Comparison of ENCODE assay signal across 32 cellular contexts in genomic region chr4:162115323-162115722, GRCh38. TPM values are rescaled to one million over a fixed set of nuclear protein-coding genes. Genes with fewer than 3 reads are reported as not detected.
A peak's percentile ranks its signal among the peaks of the same experiment; 100 is the strongest.
DNase-seq lines count a peak whose midpoint lies in the region; ATAC-seq and TF ChIP-seq lines count a peak whose summit lies in the region.
"Had no signal": no experiment of that assay in that cellular context is flagged by ENCODE, and none has a peak within 500 bp of the region (broad histone marks: within the 10 kb centered on the region; RNA-seq: fewer than 3 reads in every experiment).

No MANE protein-coding gene starts in this region.

- no peaks in the 10 kb centered on the region for H3K9me3 Mint-ChIP-seq in H9
- H3K9me3 Mint-ChIP-seq: activated T-cell treated with anti-CD3 and anti-CD28 coated beads, Interleukin-2, amount 50 U/mL, for 4 hours; CD4-positive, alpha-beta T cell; dendritic cell treated with granulocyte-macrophage colony-stimulating factor and Interleukin-4, amounts not matched to agents 40 ng/mL and 50 ng/mL, for 4 days had no signal

- no peaks in the 10 kb centered on the region for H3K79me2 ChIP-seq in H9 (ENCODE audit: insufficient read depth, low read length)

- H3K27ac Mint-ChIP-seq in H9 = peak overlapping the region in 2 of 3 experiments; percentile 78 to 97; a peak in 4 of 7 replicates
- H3K27ac Mint-ChIP-seq: CD4-positive, alpha-beta T cell; dendritic cell treated with granulocyte-macrophage colony-stimulating factor and Interleukin-4, amounts not matched to agents 40 ng/mL and 50 ng/mL, for 4 days; HFFc6 had no signal

- H2BK5ac ChIP-seq in H9 (ENCODE audit: insufficient read length, low read length) = no peak overlapping the region

- H3K14ac ChIP-seq in H9 (ENCODE audit: insufficient read depth, low read length) = no peak overlapping the region

- no peaks in the 10 kb centered on the region for H3K27me3 Mint-ChIP-seq in H9 (ENCODE audit: low read depth)
- H3K27me3 Mint-ChIP-seq: CD4-positive, alpha-beta T cell; dendritic cell treated with granulocyte-macrophage colony-stimulating factor and Interleukin-4, amounts not matched to agents 40 ng/mL and 50 ng/mL, for 4 days had no signal

- H3K4me3 ChIP-seq in epithelial cell of proximal tubule (ENCODE audit: low read depth, low read length) = no peak overlapping the region
- H3K4me3 ChIP-seq: left ventricle myocardium inferior, sigmoid colon, SK-N-MC, tibial artery had no signal

- ATAC-seq in foreskin keratinocyte (no peak), GM18909 (IDR thresholded peaks at IDR 0.05; ENCODE audit: poor library complexity, unreplicated experiment) (no peak), GM19452 (IDR thresholded peaks at IDR 0.05; ENCODE audit: unreplicated experiment) (no peak)
- ATAC-seq: activated T-cell treated with anti-CD3 and anti-CD28 coated beads, Interleukin-2, amount 50 U/mL, for 4 hours; esophagus mucosa had no signal

- H3K27me3 ChIP-seq in H9 (ENCODE audit: insufficient read depth, low read length) (no peaks in the 10 kb centered on the region), foreskin keratinocyte (no peaks in the 10 kb centered on the region)
- H3K27me3 ChIP-seq: neutrophil, sigmoid colon, tibial artery had no signal

- H2BK120ac ChIP-seq in H9 (ENCODE audit: low read depth, low read length, poor library complexity, severe bottlenecking) = no peak overlapping the region

- no peak overlapping the region for H3K4me2 ChIP-seq in H9 (ENCODE audit: insufficient read depth, insufficient read length, low read length)

- WGBS in H9 (ENCODE audit: extremely low coverage, insufficient read length, low lambda C conversion rate) = no CpG with 5 or more reads among the region's 3 CpGs

- no peak overlapping the region for H4K5ac ChIP-seq in H9 (ENCODE audit: insufficient read length, low read depth, low read length)

- peaks cover 7% of the 10 kb centered on the region for H3K4me1 ChIP-seq in H9 (ENCODE audit: insufficient read depth, low read length)
- H3K4me1 ChIP-seq in foreskin keratinocyte = no peaks in the 10 kb centered on the region
- H3K4me1 ChIP-seq: left ventricle myocardium inferior, sigmoid colon, tibial artery had no signal

- no peaks in the 10 kb centered on the region for H3K9me3 ChIP-seq in H9 (ENCODE audit: control insufficient read depth, low read depth, low read length)
- H3K9me3 ChIP-seq: left ventricle myocardium inferior, neutrophil, sigmoid colon, tibial artery had no signal

- H4K91ac ChIP-seq in H9 (ENCODE audit: insufficient read length, low read depth, low read length) = no peak overlapping the region

- no peak overlapping the region for H4K8ac ChIP-seq in H9 (replicated peaks; ENCODE audit: insufficient read length, low read depth, low read length)

- H4K20me1 ChIP-seq in H9 (ENCODE audit: control insufficient read depth, insufficient read depth, insufficient read length) = no peaks in the 10 kb centered on the region

- H3K23ac ChIP-seq in H9 (ENCODE audit: insufficient read length, low read depth, low read length) = no peak overlapping the region

- no peaks in the 10 kb centered on the region for H3K79me1 ChIP-seq in H9 (ENCODE audit: insufficient read depth, low read depth, low read length, poor library complexity, severe bottlenecking)

- no peak overlapping the region for H2BK20ac ChIP-seq in H9 (ENCODE audit: low read depth, low read length, poor library complexity, severe bottlenecking)

- H3K56ac ChIP-seq in H9 (ENCODE audit: insufficient read length, low read depth, low read length) = no peak overlapping the region

- H2BK12ac ChIP-seq in H9 (ENCODE audit: insufficient read length, low read depth, low read length) = no peak overlapping the region

- H2AK5ac ChIP-seq in H9 (ENCODE audit: insufficient read length, low read length) = no peak overlapping the region

- H2BK15ac ChIP-seq in H9 (ENCODE audit: low read depth, low read length) = no peak overlapping the region

- DNase-seq in D341Med (ENCODE audit: low spot score) (peak; percentile 36), H9 (no peak), NCI-H82 (lab: John Stamatoyannopoulos, UW) (peak; percentile 91), epithelial cell of proximal tubule (ENCODE audit: low read depth) (peak; percentile 10), foreskin keratinocyte (no peak), DMS114 treated with DMSO at 0.1 percent for 48 hours (lab: John Stamatoyannopoulos, UW; ENCODE audit: unreplicated experiment) (no peak)
- DNase-seq: activated CD4-positive, alpha-beta T cell treated with anti-CD3 and anti-CD28 coated beads, Interleukin-2, amount 50 U/mL, for 1 hour; activated CD4-positive, CD25-positive, alpha-beta regulatory T cell; activated T-cell treated with anti-CD3 and anti-CD28 coated beads, Interleukin-2, amount 50 U/mL, for 4 hours; AML-193; CD4-positive, alpha-beta T cell; head of caudate nucleus; HFFc6; KBM-7; left ventricle myocardium inferior; MM.1S; NCI-H1105 treated with DMSO at 0.1 percent for 48 hours; NCI-H2029; sigmoid colon; stimulated activated CD4-positive, alpha-beta T cell treated with anti-CD3 and anti-CD28 coated beads, Interleukin-4, amount 100 ng/mL, for 24 hours; tibial artery had no signal

- no peak overlapping the region for H3K9ac ChIP-seq in H9 (ENCODE audit: extremely low read depth, insufficient read length, low read length)

- peaks cover 0 to 4% (median 0%) of the 10 kb centered on the region in 3 experiments; a peak in 1 of 7 replicates for H3K36me3 Mint-ChIP-seq in H9 (ENCODE audit: insufficient read depth in 1 of 3, low read depth in 3 of 3)

- no peaks in the 10 kb centered on the region for H3K23me2 ChIP-seq in H9 (ENCODE audit: insufficient read length, low read depth, low read length, poor library complexity, severe bottlenecking)

- H3K27ac ChIP-seq in H9 (ENCODE audit: insufficient read length, low read depth, low read length) (no peak overlapping the region), foreskin keratinocyte (no peak overlapping the region)
- H3K27ac ChIP-seq: left ventricle myocardium inferior, neutrophil, sigmoid colon, SK-N-MC, tibial artery had no signal

- TF ChIP-seq CTCF in H9 (conservative IDR thresholded peaks at IDR 0.05) (no peak), epithelial cell of proximal tubule (conservative IDR thresholded peaks at IDR 0.05; ENCODE audit: low read depth, low read length) (no peak), foreskin keratinocyte (conservative IDR thresholded peaks at IDR 0.05) (no peak)

- peaks cover 33 to 38% of the 10 kb centered on the region in 2 experiments for H3K4me1 Mint-ChIP-seq in H9

- H2AFZ ChIP-seq in H9 (ENCODE audit: low read length) = no peak overlapping the region

- H3K4ac ChIP-seq in H9 (ENCODE audit: low read depth, low read length) = no peak overlapping the region

- H3K18ac ChIP-seq in H9 (ENCODE audit: insufficient read length, low read depth, low read length) = no peak overlapping the region

- no peak overlapping the region for H3T11ph ChIP-seq in H9 (ENCODE audit: low read length)

- no peak overlapping the region; a peak in 1 of 5 replicates for H3K4me3 Mint-ChIP-seq in H9
- H3K4me3 Mint-ChIP-seq: activated T-cell treated with anti-CD3 and anti-CD28 coated beads, Interleukin-2, amount 50 U/mL, for 4 hours; CD4-positive, alpha-beta T cell; dendritic cell treated with granulocyte-macrophage colony-stimulating factor and Interleukin-4, amounts not matched to agents 40 ng/mL and 50 ng/mL, for 4 days; HFFc6 had no signal

RNA-seq across cellular contexts. Expression of gene FSTL5, which starts 48.5 kb away (rescaled TPM):
- not detected in 2 replicates for total RNA-seq in H9 (2021)
- not detected in 2 replicates for total RNA-seq in epithelial cell of proximal tubule
- total RNA-seq in foreskin keratinocyte = not detected in 2 replicates
- polyA plus RNA-seq in foreskin keratinocyte = not detected in 2 replicates
- total RNA-seq: activated T-cell treated with anti-CD3 and anti-CD28 coated beads, Interleukin-2, amount 50 U/mL, for 4 hours; CD4-positive, alpha-beta T cell; esophagus mucosa; fibroblast of villous mesenchyme; HFFc6; left ventricle myocardium inferior; mesenteric fat pad; posterior vena cava; T-helper 1 cell treated with Interleukin-12 subunit alpha and Interleukin-12 subunit beta and Interleukin-4 antibody, amounts not matched to agents 30 ng/mL and 1 ng/mL, for 36 hours had no signal
- polyA plus RNA-seq: keratinocyte had no signal

Comparison
In these comparisons a context has a peak if more than half of its experiments do, and no peak if none do; other contexts are left out.
1. DNase-seq: peak in D341Med (single experiment), NCI-H82 (single experiment) and epithelial cell of proximal tubule (single experiment); none in H9 (single experiment), foreskin keratinocyte (0 of 2) and DMS114 treated with DMSO at 0.1 percent for 48 hours (single experiment).